27 cellular contexts compared by ENCODE assay signal in genomic region chr10:106577756-106578155, GRCh38.
"Had no signal": no experiment of that assay in that cellular context is flagged by ENCODE, and none has a peak within 500 bp of the region (broad histone marks: within the 10 kb centered on the region; RNA-seq: fewer than 3 reads in every experiment).

No MANE protein-coding gene starts in this region.

- DNase-seq: activated CD4-positive, alpha-beta memory T cell treated with anti-CD3 and anti-CD28 coated beads, Interleukin-2, amount 10 ng/mL, durations not matched to agents 7 days and 5 days; activated CD4-positive, alpha-beta T cell treated with anti-CD3 and anti-CD28 coated beads for 36 hours; activated CD4-positive, alpha-beta T cell treated with anti-CD3 and anti-CD28 coated beads, Interleukin-2, amount 50 U/mL, for 1 hour; activated gamma-delta T cell; activated naive CD4-positive, alpha-beta T cell treated with anti-CD3 and anti-CD28 coated beads for 36 hours; activated naive CD8-positive, alpha-beta T cell treated with anti-CD3 and anti-CD28 coated beads for 36 hours; activated T-cell treated with anti-CD3 and anti-CD28 coated beads for 4 hours; activated T-cell treated with anti-CD3 and anti-CD28 coated beads, Interleukin-2, amount 50 U/mL, for 48 hours; central memory CD4-positive, alpha-beta T cell; KG1; NCI-H1092; NCI-H1417; NCI-H1930; NCI-H2171; NCI-H2227 treated with DMSO at 0.1 percent for 48 hours; NCI-H446 treated with DMSO at 0.1 percent for 48 hours; NCI-H526; NCI-H82; Peyer's patch; SHP77; T-helper 17 cell; T-helper 9 cell had no signal

- H3K9me3 Mint-ChIP-seq: activated naive CD4-positive, alpha-beta T cell treated with anti-CD3 and anti-CD28 coated beads for 36 hours had no signal

- H3K4me3 ChIP-seq: Peyer's patch, SJSA1 had no signal

- H3K4me3 Mint-ChIP-seq: activated CD4-positive, alpha-beta memory T cell treated with anti-CD3 and anti-CD28 coated beads, Interleukin-2, amount 10 ng/mL, durations not matched to agents 7 days and 5 days; activated CD4-positive, alpha-beta T cell treated with anti-CD3 and anti-CD28 coated beads for 36 hours; activated naive CD4-positive, alpha-beta T cell treated with anti-CD3 and anti-CD28 coated beads for 36 hours; activated naive CD8-positive, alpha-beta T cell treated with anti-CD3 and anti-CD28 coated beads for 36 hours; activated T-helper 17 cell treated with anti-CD3 and anti-CD28 coated beads, Interleukin-2, amount 50 U/mL, for 72 hours; T-helper 17 cell had no signal

- FAIRE-seq: TTC549 had no signal

- ATAC-seq: activated CD4-positive, alpha-beta T cell treated with anti-CD3 and anti-CD28 coated beads for 36 hours; activated T-helper 17 cell treated with anti-CD3 and anti-CD28 coated beads, Interleukin-2, amount 50 U/mL, for 72 hours; T-helper 17 cell had no signal

- H3K36me3 Mint-ChIP-seq: activated naive CD8-positive, alpha-beta T cell treated with anti-CD3 and anti-CD28 coated beads for 36 hours had no signal

- H3K27ac Mint-ChIP-seq: activated CD4-positive, alpha-beta memory T cell treated with anti-CD3 and anti-CD28 coated beads, Interleukin-2, amount 10 ng/mL, durations not matched to agents 7 days and 5 days; activated CD4-positive, alpha-beta T cell treated with anti-CD3 and anti-CD28 coated beads for 36 hours; activated naive CD4-positive, alpha-beta T cell treated with anti-CD3 and anti-CD28 coated beads for 36 hours; activated naive CD8-positive, alpha-beta T cell treated with anti-CD3 and anti-CD28 coated beads for 36 hours; activated T-helper 17 cell treated with anti-CD3 and anti-CD28 coated beads, Interleukin-2, amount 50 U/mL, for 72 hours; T-helper 17 cell had no signal

- H3K36me3 ChIP-seq: Peyer's patch, SJSA1 had no signal

- H3K27me3 Mint-ChIP-seq: activated CD4-positive, alpha-beta memory T cell treated with anti-CD3 and anti-CD28 coated beads, Interleukin-2, amount 10 ng/mL, durations not matched to agents 7 days and 5 days; activated CD4-positive, alpha-beta T cell treated with anti-CD3 and anti-CD28 coated beads for 36 hours; activated naive CD8-positive, alpha-beta T cell treated with anti-CD3 and anti-CD28 coated beads for 36 hours; T-helper 17 cell had no signal

- H3K27me3 ChIP-seq: Peyer's patch, SJSA1 had no signal

- H3K4me1 ChIP-seq: Peyer's patch had no signal

- H3K27ac ChIP-seq: Peyer's patch, RWPE1, SJSA1, VCaP had no signal

- H3K9me3 ChIP-seq: Peyer's patch, SJSA1 had no signal

- H3K4me1 Mint-ChIP-seq: activated CD4-positive, alpha-beta memory T cell treated with anti-CD3 and anti-CD28 coated beads, Interleukin-2, amount 10 ng/mL, durations not matched to agents 7 days and 5 days; activated CD4-positive, alpha-beta T cell treated with anti-CD3 and anti-CD28 coated beads for 36 hours; activated naive CD8-positive, alpha-beta T cell treated with anti-CD3 and anti-CD28 coated beads for 36 hours; activated T-helper 17 cell treated with anti-CD3 and anti-CD28 coated beads, Interleukin-2, amount 50 U/mL, for 72 hours; T-helper 17 cell had no signal
